8 cellular contexts compared by ENCODE assay signal in genomic region chr6:138289739-138290138, GRCh38.
DNase-seq lines count a peak whose midpoint lies in the region; ATAC-seq and TF ChIP-seq lines count a peak whose summit lies in the region.

No MANE protein-coding gene starts in this region.

- POLR2A ChIA-PET in WTC11 (lab: Charles Lee), result no interaction called here
- POLR2A ChIA-PET in naive thymus-derived CD8-positive, alpha-beta T cell (lab: Charles Lee), result no interaction called here

- no peak for TF ChIP-seq POLR2A in GM18505 (IDR thresholded peaks at IDR 0.05; ENCODE audit: borderline replicate concordance, extremely low read depth, insufficient read depth, insufficient read length)

- peaks cover 15% of the 10 kb centered on the region for H3K4me1 Mint-ChIP-seq in WTC11
- H3K4me1 Mint-ChIP-seq in naive thymus-derived CD8-positive, alpha-beta T cell, result peaks cover 0 to 2% (median 0%) of the 10 kb centered on the region in 4 donors

- ATAC-seq in HG02642 (IDR thresholded peaks at IDR 0.05; ENCODE audit: poor library complexity, unreplicated experiment) (peak; percentile 43), WTC11 (peak; percentile 76), GM18505 (IDR thresholded peaks at IDR 0.05; ENCODE audit: unreplicated experiment) (no peak)
- peak; percentile 33 to 44 for ATAC-seq in naive thymus-derived CD8-positive, alpha-beta T cell

- peaks cover 16% of the 10 kb centered on the region for H3K36me3 Mint-ChIP-seq in WTC11
- H3K36me3 Mint-ChIP-seq in naive thymus-derived CD8-positive, alpha-beta T cell, result no peaks in the 10 kb centered on the region

- no peaks in the 10 kb centered on the region for H3K27me3 Mint-ChIP-seq in WTC11 (ENCODE audit: low read depth)
- peaks cover 0 to 4% (median 4%) of the 10 kb centered on the region in 5 donors for H3K27me3 Mint-ChIP-seq in naive thymus-derived CD8-positive, alpha-beta T cell

- H3K4me3 Mint-ChIP-seq in WTC11, result no peak overlapping the region
- no peak overlapping the region for H3K4me3 Mint-ChIP-seq in naive thymus-derived CD8-positive, alpha-beta T cell

- 0 out of 2 replicates have a peak, but pooled peaks have one; percentile 19 for TF ChIP-seq CTCF in WTC11 (IDR thresholded peaks at IDR 0.05)

- CTCF ChIA-PET in WTC11 (lab: Charles Lee), result interaction anchor here (5.4 kb wide), 1 partner anchor 174 kb away, joined by 43 read pairs; no protein-coding TSS in a partner anchor

- H3K27ac Mint-ChIP-seq in WTC11, result no peak overlapping the region
- no peak overlapping the region for H3K27ac Mint-ChIP-seq in naive thymus-derived CD8-positive, alpha-beta T cell

- no peaks in the 10 kb centered on the region for H3K9me3 Mint-ChIP-seq in WTC11
- no peaks in the 10 kb centered on the region for H3K9me3 Mint-ChIP-seq in naive thymus-derived CD8-positive, alpha-beta T cell

- DNase-seq in NCI-H1092 treated with DMSO at 0.1 percent for 48 hours (lab: John Stamatoyannopoulos, UW), result peak; percentile 2
- DNase-seq in NCI-H1092 (lab: John Stamatoyannopoulos, UW), result no peak
- DNase-seq in WTC11 (ENCODE audit: low spot score), result peak; percentile 54
- peak in 1 of 10 donors; percentile 9 for DNase-seq in naive thymus-derived CD8-positive, alpha-beta T cell
- DNase-seq in retina, result no peak
- DNase-seq in Ammon's horn (ENCODE audit: low spot score), result no peak

TF ChIP-seq in WTC11, 78 proteins besides CTCF, POLR2A, EP300 and RAD21:
- no peak for TF ChIP-seq ZNF425 (CRISPR knock-in tag; conservative IDR thresholded peaks at IDR 0.05)
- TF ChIP-seq CREB1 (CRISPR knock-in tag; IDR thresholded peaks at IDR 0.05), result 0 out of 2 replicates have a peak, but pooled peaks have one; percentile 40
TF ChIP-seq in WTC11: peak in this region for 1.

Comparison
In these comparisons a context has a peak if more than half of its experiments do, and no peak if none do; other contexts are left out.
1. DNase-seq: peak in NCI-H1092 treated with DMSO at 0.1 percent for 48 hours (single experiment) and WTC11 (single experiment); none in NCI-H1092 (single experiment), retina (single experiment) and Ammon's horn (single experiment).